In the genomic region with DNA sequence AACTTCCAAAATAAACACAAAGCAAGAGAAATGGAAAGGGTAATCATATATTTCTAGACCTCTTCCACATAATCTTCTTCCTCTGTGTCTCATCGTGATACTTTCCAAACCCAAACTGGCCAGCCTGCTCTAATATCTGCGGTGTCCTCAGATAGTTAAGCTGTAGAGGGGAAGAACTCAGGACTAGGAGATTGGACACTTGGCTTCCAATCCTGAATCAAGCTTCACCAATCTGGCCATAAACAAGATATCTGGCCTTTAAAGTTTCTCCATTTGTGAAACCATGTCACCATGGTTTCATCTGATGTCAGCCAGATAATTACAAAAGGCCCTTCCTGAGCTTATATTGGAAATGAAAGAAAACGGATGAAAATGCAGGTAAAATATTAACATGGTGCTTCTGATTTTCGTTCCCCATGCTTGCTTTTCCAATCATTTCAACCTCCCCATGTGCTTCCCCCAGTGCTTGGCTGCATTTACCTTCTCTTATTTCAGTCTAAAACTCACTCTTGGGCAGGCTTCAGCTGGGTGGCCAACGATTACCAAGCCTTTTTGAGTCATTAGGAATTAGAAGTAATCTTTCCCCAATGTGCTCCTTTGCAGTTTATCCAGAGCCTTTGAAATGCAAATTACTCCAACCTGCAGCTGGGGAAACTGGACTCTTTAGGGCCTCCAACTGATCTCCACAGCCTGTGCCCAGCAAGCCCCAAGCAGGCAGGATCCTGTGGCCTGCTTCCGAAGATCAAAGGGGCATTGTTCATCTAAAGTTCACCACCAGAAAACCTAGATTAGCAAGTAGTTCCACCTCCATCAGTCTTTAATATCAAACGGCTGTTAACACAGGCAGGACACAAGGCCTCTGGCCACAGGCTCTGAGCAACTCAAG, we compare ENCODE assay signal across 21 cellular contexts. TPM values are rescaled to one million over a fixed set of nuclear protein-coding genes. Genes with fewer than 3 reads are reported as not detected.
DNase-seq lines count a peak whose midpoint lies in the region; TF ChIP-seq lines count a peak whose summit lies in the region.
"Had no signal": no experiment of that assay in that cellular context is flagged by ENCODE, and none has a peak within 500 bp of the region (broad histone marks: within the 10 kb centered on the region; RNA-seq: fewer than 3 reads in every experiment).

No MANE protein-coding gene starts in this region.

- 69% methylated on average over 7 of the region's 7 CpGs for WGBS in esophagus squamous epithelium, 2 donors

- H3K4me1 ChIP-seq in HUES48 (ENCODE audit: control insufficient read depth, insufficient read depth, low read length) (peaks cover 29% of the 10 kb centered on the region), osteoblast (ENCODE audit: insufficient read depth, low read length) (no peaks in the 10 kb centered on the region), esophagus squamous epithelium (peaks cover 11 to 58% (median 26%) of the 10 kb centered on the region in 3 donors)

- no peak overlapping the region for H2AFZ ChIP-seq in osteoblast (ENCODE audit: low read length)

- H3K79me2 ChIP-seq in osteoblast (ENCODE audit: insufficient read depth, low read length): no peaks in the 10 kb centered on the region

- peaks cover 43% of the 10 kb centered on the region for H3K4me1 Mint-ChIP-seq in type B pancreatic cell (ENCODE audit: unreplicated experiment)
- H3K4me1 Mint-ChIP-seq: IgD-negative memory B cell had no signal

- no peaks in the 10 kb centered on the region for H3K27me3 Mint-ChIP-seq in type B pancreatic cell
- H3K27me3 Mint-ChIP-seq: IgD-negative memory B cell had no signal

- H3K4me2 ChIP-seq in osteoblast (ENCODE audit: insufficient read depth, low read length): no peak overlapping the region
- H3K4me2 ChIP-seq: KMS-11 had no signal

- H3K36me3 ChIP-seq in HUES48 (ENCODE audit: control insufficient read depth, insufficient read depth, low read length) (no peaks in the 10 kb centered on the region), osteoblast (ENCODE audit: insufficient read depth, low read length) (no peaks in the 10 kb centered on the region), esophagus squamous epithelium (no peaks in the 10 kb centered on the region)

- peak; percentile 92 for DNase-seq in SW480 (ENCODE audit: low spot score)
- DNase-seq in kidney tubule cell (ENCODE audit: low spot score): peak; percentile 9
- DNase-seq in type B pancreatic cell (ENCODE audit: extremely low spot score, unreplicated experiment): peak; percentile 27
- no peak for DNase-seq in stimulated activated naive CD4-positive, alpha-beta T cell treated with Interleukin-2 at 50 U/mL for 16 hours (lab: John Stamatoyannopoulos, UW)
- no peak for DNase-seq in osteoblast (ENCODE audit: insufficient read length, low spot score, missing footprints)
- no peak for DNase-seq in esophagus squamous epithelium (lab: John Stamatoyannopoulos, UW)
- DNase-seq: Calu3, DMS79 treated with DMSO at 0.1 percent for 48 hours, H9, MM.1S, NCI-H1417 treated with DMSO at 0.1 percent for 48 hours, NCI-H1694 treated with DMSO at 0.1 percent for 48 hours, NCI-H2081, NCI-H2227 treated with DMSO at 0.1 percent for 48 hours, NCI-H510A, NCI-H748 treated with DMSO at 0.1 percent for 48 hours, PC-3 had no signal

- H3K4me3 ChIP-seq in HUES48 (ENCODE audit: low read depth, low read length): no peak overlapping the region
- no peak overlapping the region for H3K4me3 ChIP-seq in osteoblast (ENCODE audit: insufficient read depth, low read length)
- no peak overlapping the region for H3K4me3 ChIP-seq in esophagus squamous epithelium

- no peaks in the 10 kb centered on the region for H4K20me1 ChIP-seq in osteoblast (ENCODE audit: insufficient read depth, low read length)

- H3K9me3 Mint-ChIP-seq in type B pancreatic cell: peaks cover 21% of the 10 kb centered on the region

- no peak for TF ChIP-seq POLR2A in esophagus squamous epithelium (IDR thresholded peaks at IDR 0.05)

- peak overlapping the region; percentile 1 for H3K27ac ChIP-seq in HUES48 (ENCODE audit: low read depth, low read length)
- H3K27ac ChIP-seq in osteoblast (ENCODE audit: low read depth, low read length): no peak overlapping the region
- peak overlapping the region in 1 of 4 donors; percentile 2 for H3K27ac ChIP-seq in esophagus squamous epithelium
- H3K27ac ChIP-seq: KMS-11 had no signal

- H3K27me3 ChIP-seq in HUES48 (ENCODE audit: control insufficient read depth, insufficient read depth, low read length) (no peaks in the 10 kb centered on the region), osteoblast (ENCODE audit: insufficient read depth, low read length) (no peaks in the 10 kb centered on the region), esophagus squamous epithelium (no peaks in the 10 kb centered on the region)

- H3K27ac Mint-ChIP-seq in type B pancreatic cell: no peak overlapping the region
- H3K27ac Mint-ChIP-seq: IgD-negative memory B cell had no signal

- TF ChIP-seq CTCF in type B pancreatic cell (conservative IDR thresholded peaks at IDR 0.05) (no peak), osteoblast (IDR thresholded peaks at IDR 0.05; ENCODE audit: extremely low read depth, low read depth, low read length) (no peak), esophagus squamous epithelium (IDR thresholded peaks at IDR 0.05) (no peak)

- H3K4me3 Mint-ChIP-seq in type B pancreatic cell: peak overlapping the region; percentile 44
- H3K4me3 Mint-ChIP-seq: H9, IgD-negative memory B cell had no signal

- H3K9me3 ChIP-seq in HUES48 (ENCODE audit: control insufficient read depth, insufficient read depth, low read length): no peaks in the 10 kb centered on the region
- H3K9me3 ChIP-seq in osteoblast (ENCODE audit: low read depth, low read length): no peaks in the 10 kb centered on the region
- H3K9me3 ChIP-seq in esophagus squamous epithelium: peaks cover 0 to 13% (median 11%) of the 10 kb centered on the region in 3 donors

- no peaks in the 10 kb centered on the region for H3K36me3 Mint-ChIP-seq in type B pancreatic cell
- H3K36me3 Mint-ChIP-seq: IgD-negative memory B cell had no signal

- intact Hi-C loops in esophagus squamous epithelium (cut with DNase I): no loop called here

- H3K9ac ChIP-seq in HUES48 (ENCODE audit: low read depth, low read length): no peak overlapping the region
- H3K9ac ChIP-seq: KMS-11 had no signal

RNA-seq across cellular contexts. Expression of a gene that starts 44.5 kb away (rescaled TPM):
- total RNA-seq in type B pancreatic cell (ENCODE audit: low replicate concordance): 24.6 and 68.3 TPM in 2 replicates
- total RNA-seq in osteoblast: not detected in 2 replicates
- under 1 TPM; 0.21 to 0.95 (median 0.33) TPM for total RNA-seq in esophagus squamous epithelium
- total RNA-seq: A172, PC-3 had no signal

Comparison
In these comparisons a context has a peak if more than half of its experiments do, and no peak if none do; other contexts are left out.
1. DNase-seq: peak in SW480 (single experiment), kidney tubule cell (single experiment) and type B pancreatic cell (single experiment); none in stimulated activated naive CD4-positive, alpha-beta T cell treated with Interleukin-2 at 50 U/mL for 16 hours (single experiment), osteoblast (single experiment) and esophagus squamous epithelium (single experiment).
2. RNA of a gene that starts 44.5 kb away (total RNA-seq): 24.6 to 68.3 TPM in type B pancreatic cell; 0.21 to 0.95 TPM in esophagus squamous epithelium and not detected in osteoblast; every median in the first group is over 10 times any median in the second.